In genomic region chr17:45276031-45276430, GRCh38 we compare ENCODE assay signal across 28 cellular contexts. TPM values are rescaled to one million over a fixed set of nuclear protein-coding genes. Genes with fewer than 3 reads are reported as not detected.
DNase-seq lines count a peak whose midpoint lies in the region; ATAC-seq and TF ChIP-seq lines count a peak whose summit lies in the region.
"Had no signal": no experiment of that assay in that cellular context is flagged by ENCODE, and none has a peak within 500 bp of the region (broad histone marks: within the 10 kb centered on the region; RNA-seq: fewer than 3 reads in every experiment).

No MANE protein-coding gene starts in this region.

- no peak overlapping the region for H3K23ac ChIP-seq in mesendoderm (ENCODE audit: low read length)

- no peak overlapping the region for H3K56ac ChIP-seq in mesendoderm (ENCODE audit: low read length)

- no peaks in the 10 kb centered on the region for H3F3A ChIP-seq in PC-3 (ENCODE audit: low read length, unreplicated experiment)

- no peak overlapping the region for H3K18ac ChIP-seq in mesendoderm (ENCODE audit: low read length)

- H3K36me3 ChIP-seq in right atrium auricular region = peaks cover 36% of the 10 kb centered on the region
- H3K36me3 ChIP-seq in adipocyte (ENCODE audit: control insufficient read depth, insufficient read depth, low read length, severe bottlenecking) = peaks cover 27% of the 10 kb centered on the region
- H3K36me3 ChIP-seq in mesendoderm (ENCODE audit: control insufficient read depth, insufficient read depth, low read length) = no peaks in the 10 kb centered on the region
- peaks cover 37% of the 10 kb centered on the region for H3K36me3 ChIP-seq in PC-3 (ENCODE audit: low read depth, low read length)

- H3K79me1 ChIP-seq in mesendoderm (ENCODE audit: low read length) = no peaks in the 10 kb centered on the region

- peaks cover 0 to 48% of the 10 kb centered on the region in 2 donors for H3K4me1 ChIP-seq in right atrium auricular region
- H3K4me1 ChIP-seq in adipocyte (ENCODE audit: control insufficient read depth, insufficient read depth, low read length) = peaks cover 11% of the 10 kb centered on the region
- no peaks in the 10 kb centered on the region for H3K4me1 ChIP-seq in mesendoderm (ENCODE audit: control insufficient read depth, low read depth, low read length)
- peaks cover 9% of the 10 kb centered on the region for H3K4me1 ChIP-seq in PC-3 (ENCODE audit: insufficient read depth, low read length)

- H3K9ac ChIP-seq in adipocyte (ENCODE audit: low read length) = no peak overlapping the region
- H3K9ac ChIP-seq in mesendoderm (ENCODE audit: low read length) = no peak overlapping the region
- H3K9ac ChIP-seq in PC-3 (ENCODE audit: low read length) = no peak overlapping the region

- no peaks in the 10 kb centered on the region for H3K79me2 ChIP-seq in mesendoderm (ENCODE audit: control insufficient read depth, insufficient read depth, low read length)
- no peaks in the 10 kb centered on the region for H3K79me2 ChIP-seq in PC-3 (ENCODE audit: low read length)

- H3K27ac ChIP-seq in right atrium auricular region = peak overlapping the region in 1 of 2 donors; percentile 35
- H3K27ac ChIP-seq in mesendoderm (ENCODE audit: low read depth, low read length) = no peak overlapping the region
- no peak overlapping the region for H3K27ac ChIP-seq in PC-3 (ENCODE audit: low read length)
- H3K27ac ChIP-seq: body of pancreas, coronary artery, HL-60, lower lobe of right lung, SJSA1, tibial artery had no signal

- no peak overlapping the region for H3K4me2 ChIP-seq in mesendoderm (ENCODE audit: low read length)
- H3K4me2 ChIP-seq in PC-3 (ENCODE audit: low read length) = no peak overlapping the region

- no peaks in the 10 kb centered on the region for H3K9me3 ChIP-seq in right atrium auricular region
- H3K9me3 ChIP-seq in adipocyte (ENCODE audit: control insufficient read depth, low read length) = no peaks in the 10 kb centered on the region
- H3K9me3 ChIP-seq in PC-3 (ENCODE audit: low read length) = no peaks in the 10 kb centered on the region
- H3K9me3 ChIP-seq: body of pancreas, lower lobe of right lung, SJSA1, spleen, tibial artery had no signal

- H3K4me3 ChIP-seq in right atrium auricular region (no peak overlapping the region), adipocyte (ENCODE audit: low read length) (no peak overlapping the region), mesendoderm (ENCODE audit: low read length) (no peak overlapping the region), PC-3 (ENCODE audit: low read length) (no peak overlapping the region)
- H3K4me3 ChIP-seq: body of pancreas, coronary artery, lower lobe of right lung, SJSA1, spleen, tibial artery had no signal

- H2AFZ ChIP-seq in PC-3 (ENCODE audit: low read length) = no peak overlapping the region

- BruUV-seq in PC-3 (replicated peaks; lab: Mats Ljungman, UMichigan) = no TSS peak

- WGBS in mesendoderm (ENCODE audit: extremely low coverage, insufficient coverage, low lambda C conversion rate) = no CpG with 5 or more reads among the region's 6 CpGs

- no peaks in the 10 kb centered on the region for H3K9me2 ChIP-seq in PC-3 (replicated peaks; ENCODE audit: low read length)

- no peaks in the 10 kb centered on the region for H4K20me1 ChIP-seq in PC-3 (ENCODE audit: low read length)

- POLR2A ChIA-PET in PC-3 (lab: Charles Lee; ENCODE audit: unreplicated experiment) = no interaction called here

- H4K5ac ChIP-seq in mesendoderm (ENCODE audit: low read length) = no peak overlapping the region

- DNase-seq in left ventricle myocardium superior (peak; percentile 61), right atrium auricular region (ENCODE audit: low spot score) (no peak), adipocyte (ENCODE audit: low read depth) (peak; percentile 7), mesendoderm (peak; percentile 41), PC-3 (no peak)
- DNase-seq in stimulated activated CD4-positive, alpha-beta T cell treated with anti-CD3 and anti-CD28 coated beads, Interleukin-4, amount 100 ng/mL, for 1 hour = no peak
- DNase-seq: ACHN; activated CD4-positive, alpha-beta memory T cell treated with anti-CD3 and anti-CD28 coated beads for 36 hours; activated naive CD4-positive, alpha-beta T cell treated with anti-CD3 and anti-CD28 coated beads, Interleukin-2, amount 10 ng/mL, durations not matched to agents 7 days and 5 days; activated T-cell treated with anti-CD3 and anti-CD28 coated beads, Interleukin-2, amount 50 U/mL, for 4 hours; body of pancreas; EL; glutamatergic neuron; H9; lower lobe of right lung; MV-4-11; naive thymus-derived CD8-positive, alpha-beta T cell; NCI-H187; NCI-H446 treated with DMSO at 0.1 percent for 48 hours; spleen; T-helper 2 cell; tibial artery had no signal

- H4K8ac ChIP-seq in mesendoderm (ENCODE audit: low read depth, low read length) = no peak overlapping the region

- H3K4ac ChIP-seq in mesendoderm (ENCODE audit: low read depth, low read length) = no peak overlapping the region

- H2BK5ac ChIP-seq in mesendoderm (ENCODE audit: low read length) = no peak overlapping the region

- no peak overlapping the region for H2BK15ac ChIP-seq in mesendoderm (replicated peaks; ENCODE audit: low read depth)

- H2AK5ac ChIP-seq in mesendoderm (ENCODE audit: low read length) = no peak overlapping the region

- ATAC-seq in left ventricle myocardium superior = no peak
- no peak for ATAC-seq in GM18868 (IDR thresholded peaks at IDR 0.05; ENCODE audit: unreplicated experiment)
- no peak for ATAC-seq in PC-3
- ATAC-seq in HG02571 (IDR thresholded peaks at IDR 0.05; ENCODE audit: unreplicated experiment) = no peak
- ATAC-seq: activated T-cell treated with anti-CD3 and anti-CD28 coated beads, Interleukin-2, amount 50 U/mL, for 4 hours; body of pancreas; lower lobe of right lung; naive thymus-derived CD8-positive, alpha-beta T cell had no signal

- TF ChIP-seq CTCF in right atrium auricular region (IDR thresholded peaks at IDR 0.05) (no peak), PC-3 (conservative IDR thresholded peaks at IDR 0.05; ENCODE audit: low read depth, low read length) (no peak)

- H3K27me3 ChIP-seq in right atrium auricular region = no peaks in the 10 kb centered on the region
- H3K27me3 ChIP-seq in adipocyte (replicated peaks; ENCODE audit: control insufficient read depth, insufficient read depth, low read length) = no peaks in the 10 kb centered on the region
- no peaks in the 10 kb centered on the region for H3K27me3 ChIP-seq in mesendoderm (ENCODE audit: insufficient read depth, low read length, poor library complexity)
- no peaks in the 10 kb centered on the region for H3K27me3 ChIP-seq in PC-3 (ENCODE audit: low read length)
- H3K27me3 ChIP-seq: body of pancreas, SJSA1, spleen, tibial artery had no signal

- no peak overlapping the region for H2BK120ac ChIP-seq in mesendoderm (ENCODE audit: low read depth, low read length)

- intact Hi-C loops in left ventricle myocardium superior (cut with micrococcal nuclease) (loop anchor here (5.0 kb wide), 1 partner anchor 111 kb away; no protein-coding TSS in a partner anchor), PC-3 (cut with micrococcal nuclease) (no loop called here)

- CTCF ChIA-PET in PC-3 (lab: Charles Lee) = interaction anchor here (1.3 to 2.0 kb wide), 2 partner anchors 36 to 44 kb away, joined by 4 to 23 read pairs; no protein-coding TSS in a partner anchor

RNA-seq across cellular contexts. Expression of gene SPATA32, which starts 14.1 kb away (rescaled TPM):
- total RNA-seq in left ventricle myocardium superior (not detected), right atrium auricular region (not detected), PC-3 (2014; rRNA removed) (not detected in 2 replicates)
- polyA plus RNA-seq in mesendoderm (2013, experiment 1 of 2) = not detected
- polyA plus RNA-seq in mesendoderm (2013, experiment 2 of 2) = not detected
- total RNA-seq: lower lobe of right lung, posterior vena cava, SJSA1 had no signal

RNA-seq across cellular contexts. Expression of gene MAP3K14, which starts 40.8 kb away (rescaled TPM):
- 16.6 TPM for total RNA-seq in left ventricle myocardium superior
- 10 to 100 TPM in 1 of 2 donors, 1 to 10 TPM in 1; 8.2 to 10.6 TPM for total RNA-seq in right atrium auricular region
- polyA plus RNA-seq in mesendoderm (2013, experiment 1 of 2) = 1.6 TPM
- polyA plus RNA-seq in mesendoderm (2013, experiment 2 of 2) = 2.0 TPM
- 15.9 and 16.8 TPM in 2 replicates for total RNA-seq in PC-3 (2014; rRNA removed)

RNA-seq across cellular contexts. Expression of gene FMNL1, which starts 54.3 kb away (rescaled TPM):
- total RNA-seq in left ventricle myocardium superior (14.0 TPM), right atrium auricular region (10 to 100 TPM in 1 of 2 donors, 1 to 10 TPM in 1; 7.6 to 13.6 TPM), PC-3 (2014; rRNA removed) (8.2 and 14.2 TPM in 2 replicates)
- polyA plus RNA-seq in mesendoderm (2013, experiment 1 of 2) = 3.0 TPM
- 3.6 TPM for polyA plus RNA-seq in mesendoderm (2013, experiment 2 of 2)
- total RNA-seq: SJSA1 had no signal

Comparison
In these comparisons a context has a peak if more than half of its experiments do, and no peak if none do; other contexts are left out.
1. DNase-seq: peak in left ventricle myocardium superior (single experiment), adipocyte (single experiment) and mesendoderm (single experiment); none in right atrium auricular region (single experiment), stimulated activated CD4-positive, alpha-beta T cell treated with anti-CD3 and anti-CD28 coated beads, Interleukin-4, amount 100 ng/mL, for 1 hour (single experiment) and PC-3 (single experiment).